Comparison of ENCODE assay signal across 34 cellular contexts in genomic region chr5:54876561-54876960, GRCh38.
"Had no signal": no experiment of that assay in that cellular context is flagged by ENCODE, and none has a peak within 500 bp of the region (broad histone marks: within the 10 kb centered on the region; RNA-seq: fewer than 3 reads in every experiment).

No MANE protein-coding gene starts in this region.

- H3K4me2 ChIP-seq: KMS-11, SK-N-SH had no signal

- H3K4me3 Mint-ChIP-seq: activated CD4-positive, alpha-beta T cell treated with anti-CD3 and anti-CD28 coated beads for 36 hours; activated CD4-positive, alpha-beta T cell treated with anti-CD3 and anti-CD28 coated beads, Interleukin-2, amount 10 ng/mL, durations not matched to agents 7 days and 5 days; activated CD8-positive, alpha-beta T cell treated with anti-CD3 and anti-CD28 coated beads, Interleukin-2, amount 10 ng/mL, durations not matched to agents 7 days and 5 days; activated naive CD4-positive, alpha-beta T cell treated with anti-CD3 and anti-CD28 coated beads for 36 hours; activated naive CD8-positive, alpha-beta T cell treated with anti-CD3 and anti-CD28 coated beads, Interleukin-2, amount 50 U/mL, for 24 hours; activated T-cell treated with anti-CD3 and anti-CD28 coated beads, Interleukin-2, amount 50 U/mL, for 4 hours; activated T-helper 1 cell treated with anti-CD3 and anti-CD28 coated beads, Interleukin-12 subunit alpha, Interleukin-12 subunit beta, Interleukin-2, Interleukin-4 antibody, amounts not matched to agents 30 ng/mL and 10 ng/mL and 1 ng/mL, durations not matched to agents 14 hours and 24 hours and 36 hours; T-helper 1 cell treated with Interleukin-12 subunit alpha and Interleukin-12 subunit beta and Interleukin-4 antibody, amounts not matched to agents 30 μg/mL and 1 μg/mL, for 36 hours; T-helper 2 cell treated with Interferon-gamma antibody and Interleukin-4, amounts not matched to agents 5 μg/mL and 100 μg/mL, for 36 hours had no signal

- ATAC-seq: activated CD4-positive, alpha-beta T cell treated with anti-CD3 and anti-CD28 coated beads for 36 hours; activated CD4-positive, CD25-positive, alpha-beta regulatory T cell treated with anti-CD3 and anti-CD28 coated beads, Interleukin-2, amount 50 U/mL, for 24 hours; activated CD8-positive, alpha-beta T cell treated with anti-CD3 and anti-CD28 coated beads, Interleukin-2, amount 10 ng/mL, durations not matched to agents 7 days and 5 days; activated naive CD4-positive, alpha-beta T cell treated with anti-CD3 and anti-CD28 coated beads, Interleukin-2, amount 50 U/mL, for 72 hours; activated naive CD8-positive, alpha-beta T cell treated with anti-CD3 and anti-CD28 coated beads, Interleukin-2, amount 50 U/mL, for 24 hours; activated T-cell treated with anti-CD3 and anti-CD28 coated beads, Interleukin-2, amount 50 U/mL, for 4 hours; PC-3 had no signal

- FAIRE-seq: TTC549 had no signal

- H3K4me3 ChIP-seq: Peyer's patch, SJSA1 had no signal

- H3K9ac ChIP-seq: KMS-11, SK-N-SH had no signal

- DNase-seq: activated CD4-positive, alpha-beta T cell treated with anti-CD3 and anti-CD28 coated beads for 36 hours; activated CD4-positive, alpha-beta T cell treated with anti-CD3 and anti-CD28 coated beads, Interleukin-2, amount 10 ng/mL, durations not matched to agents 7 days and 5 days; activated CD4-positive, alpha-beta T cell treated with anti-CD3 and anti-CD28 coated beads, Interleukin-2, amount 50 U/mL, for 48 hours; activated CD8-positive, alpha-beta T cell treated with anti-CD3 and anti-CD28 coated beads, Interleukin-2, amount 10 ng/mL, durations not matched to agents 7 days and 5 days; activated gamma-delta T cell treated with Interleukin-2 at 50 U/mL for 16 hours; activated naive CD4-positive, alpha-beta T cell treated with anti-CD3 and anti-CD28 coated beads for 36 hours; activated naive CD8-positive, alpha-beta T cell treated with anti-CD3 and anti-CD28 coated beads, Interleukin-2, amount 50 U/mL, for 24 hours; activated T-cell treated with anti-CD3 and anti-CD28 coated beads for 4 hours; activated T-cell treated with anti-CD3 and anti-CD28 coated beads, Interleukin-2, amount 50 U/mL, for 4 hours; anterior cingulate cortex; brain microvascular endothelial cell; central memory CD4-positive, alpha-beta T cell; MM.1S; MV-4-11; NCI-H1092; NCI-H1436 treated with DMSO at 0.1 percent for 48 hours; NCI-H1694 treated with DMSO at 0.1 percent for 48 hours; NCI-H2029; NCI-H345; NCI-H524 treated with DMSO at 0.1 percent for 48 hours; NK-92 treated with Interleukin-12 subunit alpha and Interleukin-12 subunit beta, amount 100 ng/mL, for 24 hours; PC-3; Peyer's patch; RPMI8226; SHP77 treated with DMSO at 0.1 percent for 48 hours; SK-N-SH had no signal

- H3K27ac ChIP-seq: brain microvascular endothelial cell, KMS-11, Peyer's patch, SJSA1 had no signal

- H3K9me2 ChIP-seq: SK-N-SH had no signal

- H3K4me1 ChIP-seq: Peyer's patch had no signal

- H3K36me3 Mint-ChIP-seq: activated naive CD4-positive, alpha-beta T cell treated with anti-CD3 and anti-CD28 coated beads, Interleukin-2, amount 50 U/mL, for 72 hours had no signal

- H3K9me3 Mint-ChIP-seq: activated CD4-positive, alpha-beta T cell treated with anti-CD3 and anti-CD28 coated beads, Interleukin-2, amount 10 ng/mL, durations not matched to agents 7 days and 5 days; activated naive CD4-positive, alpha-beta T cell treated with anti-CD3 and anti-CD28 coated beads, Interleukin-2, amount 50 U/mL, for 72 hours; activated naive CD8-positive, alpha-beta T cell treated with anti-CD3 and anti-CD28 coated beads, Interleukin-2, amount 50 U/mL, for 24 hours; activated T-helper 1 cell treated with anti-CD3 and anti-CD28 coated beads, Interleukin-12 subunit alpha, Interleukin-12 subunit beta, Interleukin-2, Interleukin-4 antibody, amounts not matched to agents 30 ng/mL and 10 ng/mL and 1 ng/mL, durations not matched to agents 14 hours and 24 hours and 36 hours; T-helper 1 cell treated with Interleukin-12 subunit alpha and Interleukin-12 subunit beta and Interleukin-4 antibody, amounts not matched to agents 30 μg/mL and 1 μg/mL, for 36 hours; T-helper 2 cell treated with Interferon-gamma antibody and Interleukin-4, amounts not matched to agents 5 μg/mL and 100 μg/mL, for 36 hours had no signal

- H3K9me3 ChIP-seq: Peyer's patch, SJSA1, SK-N-SH had no signal

- H3K36me3 ChIP-seq: brain microvascular endothelial cell, Peyer's patch, SJSA1 had no signal

- H3K27ac Mint-ChIP-seq: activated CD4-positive, alpha-beta T cell treated with anti-CD3 and anti-CD28 coated beads for 36 hours; activated CD4-positive, alpha-beta T cell treated with anti-CD3 and anti-CD28 coated beads, Interleukin-2, amount 10 ng/mL, durations not matched to agents 7 days and 5 days; activated CD8-positive, alpha-beta T cell treated with anti-CD3 and anti-CD28 coated beads, Interleukin-2, amount 10 ng/mL, durations not matched to agents 7 days and 5 days; activated naive CD4-positive, alpha-beta T cell treated with anti-CD3 and anti-CD28 coated beads for 36 hours; activated naive CD4-positive, alpha-beta T cell treated with anti-CD3 and anti-CD28 coated beads, Interleukin-2, amount 50 U/mL, for 72 hours; activated naive CD8-positive, alpha-beta T cell treated with anti-CD3 and anti-CD28 coated beads, Interleukin-2, amount 50 U/mL, for 24 hours; activated T-helper 1 cell treated with anti-CD3 and anti-CD28 coated beads, Interleukin-12 subunit alpha, Interleukin-12 subunit beta, Interleukin-2, Interleukin-4 antibody, amounts not matched to agents 30 ng/mL and 10 ng/mL and 1 ng/mL, durations not matched to agents 14 hours and 24 hours and 36 hours; T-helper 1 cell treated with Interleukin-12 subunit alpha and Interleukin-12 subunit beta and Interleukin-4 antibody, amounts not matched to agents 30 μg/mL and 1 μg/mL, for 36 hours; T-helper 2 cell treated with Interferon-gamma antibody and Interleukin-4, amounts not matched to agents 5 μg/mL and 100 μg/mL, for 36 hours had no signal

- H3K27me3 ChIP-seq: brain microvascular endothelial cell, Peyer's patch, SJSA1 had no signal
